In genomic region chr1:40310129-40310461, GRCh38 we compare ENCODE assay signal across 27 cellular contexts.
"Had no signal": no experiment of that assay in that cellular context is flagged by ENCODE, and none has a peak within 500 bp of the region (broad histone marks: within the 10 kb centered on the region; RNA-seq: fewer than 3 reads in every experiment).

No MANE protein-coding gene starts in this region.

- H3K36me3 ChIP-seq: MG63, SJCRH30, WERI-Rb-1 had no signal

- ATAC-seq: activated CD4-positive, alpha-beta T cell treated with anti-CD3 and anti-CD28 coated beads for 36 hours; activated CD8-positive, alpha-beta T cell treated with anti-CD3 and anti-CD28 coated beads for 36 hours; body of pancreas; Panc1 had no signal

- H3K27ac ChIP-seq: body of pancreas, KMS-11, SJCRH30, WERI-Rb-1 had no signal

- H3K4me3 ChIP-seq: body of pancreas, MG63, SJCRH30 had no signal

- DNase-seq: activated CD4-positive, alpha-beta T cell treated with anti-CD3 and anti-CD28 coated beads for 36 hours; activated CD8-positive, alpha-beta memory T cell treated with anti-CD3 and anti-CD28 coated beads, Interleukin-2, amount 50 U/mL, for 48 hours; activated CD8-positive, alpha-beta T cell treated with anti-CD3 and anti-CD28 coated beads for 36 hours; activated effector memory CD4-positive, alpha-beta T cell treated with Interleukin-2 at 50 U/mL for 16 hours; activated naive CD4-positive, alpha-beta T cell; activated T-cell treated with anti-CD3 and anti-CD28 coated beads, Interleukin-2, amount 50 U/mL, for 1 hour; aorta; body of pancreas; MV-4-11; NCI-H1092 treated with DMSO at 0.1 percent for 48 hours; NCI-H1436; NCI-H1694 treated with DMSO at 0.1 percent for 48 hours; NCI-H2029 treated with DMSO at 0.1 percent for 48 hours; NCI-H345; NCI-H510A; NCI-H526 treated with DMSO at 0.1 percent for 48 hours; NCI-H82; OCI-M1; Right ventricle myocardium superior; RPMI8226; SJCRH30; SK-N-SH; T-helper 1 cell; WERI-Rb-1 had no signal

- H3K4me2 ChIP-seq: KMS-11, SK-N-SH had no signal

- H3K27me3 ChIP-seq: body of pancreas, MG63, SJCRH30 had no signal

- H3K9ac ChIP-seq: KMS-11, SK-N-SH had no signal

- H3K9me3 ChIP-seq: body of pancreas, MG63, SJCRH30, SK-N-SH had no signal
